In the genomic region with DNA sequence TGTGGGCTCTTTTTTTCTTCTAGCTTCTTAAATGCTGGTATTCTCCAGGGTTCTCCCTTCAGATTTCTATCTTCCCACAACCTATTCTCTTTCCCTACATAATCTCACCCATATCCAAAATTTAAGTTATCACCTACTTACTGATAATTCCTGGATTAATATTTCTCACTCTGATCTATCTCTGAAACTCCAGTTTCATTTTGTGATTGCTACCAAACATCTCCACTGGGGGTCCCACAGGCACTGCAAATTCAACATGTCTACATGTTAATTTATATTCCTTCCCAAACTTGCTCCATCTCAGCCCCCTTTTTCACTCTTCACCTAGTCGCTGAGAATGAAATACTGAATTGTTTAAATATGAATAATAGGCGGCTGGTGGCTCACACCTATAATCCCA, we compare ENCODE assay signal across 10 cellular contexts. TPM values are rescaled to one million over a fixed set of nuclear protein-coding genes. Genes with fewer than 3 reads are reported as not detected.
DNase-seq lines count a peak whose midpoint lies in the region; ATAC-seq and TF ChIP-seq lines count a peak whose summit lies in the region.
"Had no signal": no experiment of that assay in that cellular context is flagged by ENCODE, and none has a peak within 500 bp of the region (broad histone marks: within the 10 kb centered on the region; RNA-seq: fewer than 3 reads in every experiment).

No MANE protein-coding gene starts in this region.

- no peaks in the 10 kb centered on the region for H3K36me3 Mint-ChIP-seq in activated naive CD4-positive, alpha-beta T cell treated with anti-CD3 and anti-CD28 coated beads, Interleukin-2, amount 50 U/mL, for 24 hours
- no peaks in the 10 kb centered on the region for H3K36me3 Mint-ChIP-seq in naive thymus-derived CD8-positive, alpha-beta T cell

- H4K5ac ChIP-seq in IMR-90 (ENCODE audit: low read depth, low read length), result no peak overlapping the region

- no CpG with 5 or more reads among the region's 2 CpGs for WGBS in IMR-90 (ENCODE audit: extremely low coverage in 2 of 2, insufficient read length in 1 of 2), 2 experiments
- WGBS in heart left ventricle, 4 donors, result 82 to 88% (median 84%) methylated on average over 2 of the region's 2 CpGs

- CTCF ChIA-PET in IMR-90 (lab: Yijun Ruan, JAX), result interaction anchor here (1.0 to 1.3 kb wide), 4 partner anchors 68 to 149 kb away, joined by 3 to 4 read pairs (median 4); no protein-coding TSS in a partner anchor

- H3K9ac ChIP-seq in IMR-90 (ENCODE audit: low read depth, low read length), result no peak overlapping the region

- H3K4me3 ChIP-seq in IMR-90 (ENCODE audit: insufficient read depth, low read depth, low read length) (no peak overlapping the region), heart left ventricle (no peak overlapping the region)
- H3K4me3 ChIP-seq: heart right ventricle, ovary had no signal

- TF ChIP-seq POLR2A in IMR-90 (IDR thresholded peaks at IDR 0.05; ENCODE audit: low read depth, low read length) (no peak), heart left ventricle (IDR thresholded peaks at IDR 0.05) (no peak)

- H3K9me3 ChIP-seq in IMR-90 (ENCODE audit: control insufficient read depth, insufficient read depth, low read length), result no peaks in the 10 kb centered on the region
- H3K9me3 ChIP-seq in heart left ventricle, result no peaks in the 10 kb centered on the region
- H3K9me3 ChIP-seq: heart right ventricle, ovary had no signal

- peaks cover 61% of the 10 kb centered on the region for H3K4me1 Mint-ChIP-seq in activated naive CD4-positive, alpha-beta T cell treated with anti-CD3 and anti-CD28 coated beads, Interleukin-2, amount 50 U/mL, for 24 hours
- H3K4me1 Mint-ChIP-seq in naive thymus-derived CD8-positive, alpha-beta T cell, result peaks cover 26 to 61% (median 49%) of the 10 kb centered on the region in 4 donors

- H2BK5ac ChIP-seq in IMR-90 (ENCODE audit: low read depth, low read length, poor library complexity, severe bottlenecking), result no peak overlapping the region

- peak overlapping the region; percentile 88 for H3K27ac Mint-ChIP-seq in activated naive CD4-positive, alpha-beta T cell treated with anti-CD3 and anti-CD28 coated beads, Interleukin-2, amount 50 U/mL, for 24 hours
- peak overlapping the region; percentile 2 to 95 (median 56) for H3K27ac Mint-ChIP-seq in naive thymus-derived CD8-positive, alpha-beta T cell

- ATAC-seq in IMR-90 (ENCODE audit: low read depth), result no peak
- no peak for ATAC-seq in naive thymus-derived CD8-positive, alpha-beta T cell
- ATAC-seq in heart left ventricle, result no peak
- ATAC-seq: heart right ventricle had no signal

- H4K91ac ChIP-seq in IMR-90 (ENCODE audit: insufficient read depth, low read depth, low read length), result no peak overlapping the region

- no peaks in the 10 kb centered on the region for H3K27me3 Mint-ChIP-seq in activated naive CD4-positive, alpha-beta T cell treated with anti-CD3 and anti-CD28 coated beads, Interleukin-2, amount 50 U/mL, for 24 hours
- no peaks in the 10 kb centered on the region for H3K27me3 Mint-ChIP-seq in naive thymus-derived CD8-positive, alpha-beta T cell

- BruUV-seq in IMR-90 (replicated peaks; lab: Mats Ljungman, UMichigan), result no TSS peak

- no peak overlapping the region for H3K4ac ChIP-seq in IMR-90 (ENCODE audit: low read depth, low read length)

- TF ChIP-seq RAD21 in IMR-90 (IDR thresholded peaks at IDR 0.05; ENCODE audit: low read length), result no peak

- no peak overlapping the region for H3K27ac ChIP-seq in IMR-90 (ENCODE audit: insufficient read depth, low read length)
- no peak overlapping the region for H3K27ac ChIP-seq in heart left ventricle
- H3K27ac ChIP-seq: heart right ventricle, ovary had no signal

- DNase-seq in NCI-H1694 (lab: John Stamatoyannopoulos, UW) (peak; percentile 1), NCI-H1694 treated with DMSO at 0.1 percent for 48 hours (lab: John Stamatoyannopoulos, UW) (no peak), IMR-90 (no peak), DMS79 (lab: John Stamatoyannopoulos, UW) (no peak), HUDEP-2 (lab: John Stamatoyannopoulos, UW; ENCODE audit: unreplicated experiment in 76 of 76) (no peak), heart left ventricle (no peak)
- peak in 6 of 10 donors; percentile 11 to 43 (median 28) for DNase-seq in naive thymus-derived CD8-positive, alpha-beta T cell
- DNase-seq: heart right ventricle, ovary had no signal

- H3K56ac ChIP-seq in IMR-90 (ENCODE audit: extremely low read depth, insufficient read depth, low read length), result no peak overlapping the region

- H3K9me1 ChIP-seq in IMR-90 (ENCODE audit: insufficient read depth, low read length), result no peaks in the 10 kb centered on the region

- H3K4me3 Mint-ChIP-seq in activated naive CD4-positive, alpha-beta T cell treated with anti-CD3 and anti-CD28 coated beads, Interleukin-2, amount 50 U/mL, for 24 hours, result peak overlapping the region; percentile 58
- peak overlapping the region in 9 of 10 donors; percentile 50 to 75 (median 65) for H3K4me3 Mint-ChIP-seq in naive thymus-derived CD8-positive, alpha-beta T cell

- no peaks in the 10 kb centered on the region for H3K27me3 ChIP-seq in IMR-90 (ENCODE audit: control insufficient read depth, insufficient read depth, low read length)
- no peaks in the 10 kb centered on the region for H3K27me3 ChIP-seq in heart left ventricle
- H3K27me3 ChIP-seq: heart right ventricle, ovary had no signal

- H2AFZ ChIP-seq in IMR-90 (replicated peaks; ENCODE audit: low read length, poor library complexity), result no peak overlapping the region

- H3K79me1 ChIP-seq in IMR-90 (ENCODE audit: low read depth in 1 of 2, low read length in 2 of 2), result no peaks in the 10 kb centered on the region

- H2BK120ac ChIP-seq in IMR-90 (ENCODE audit: low read depth, low read length), result no peak overlapping the region

- H3K4me1 ChIP-seq in IMR-90 (ENCODE audit: control insufficient read depth, insufficient read depth, low read length) (no peaks in the 10 kb centered on the region), heart left ventricle (peaks cover 0 to 9% (median 2%) of the 10 kb centered on the region in 12 donors)

- H4K20me1 ChIP-seq in IMR-90 (ENCODE audit: insufficient read depth, low read length), result no peaks in the 10 kb centered on the region

- H3K36me3 ChIP-seq in IMR-90 (ENCODE audit: control insufficient read depth, insufficient read depth, low read length) (no peaks in the 10 kb centered on the region), heart left ventricle (no peaks in the 10 kb centered on the region)
- H3K36me3 ChIP-seq: heart right ventricle, ovary had no signal

- H3K23ac ChIP-seq in IMR-90 (ENCODE audit: low read depth, low read length), result no peak overlapping the region

- H2BK15ac ChIP-seq in IMR-90 (ENCODE audit: low read depth, low read length), result no peak overlapping the region

- H3K4me2 ChIP-seq in IMR-90 (ENCODE audit: low read depth, low read length), result no peak overlapping the region

- in situ Hi-C loops in IMR-90 (cut with MboI; ENCODE audit: low sequenced_read_pairs), result loop anchor here (5.0 kb wide), 2 partner anchors 147 to 382 kb away; no protein-coding TSS in a partner anchor

- no peak overlapping the region for H3K18ac ChIP-seq in IMR-90 (ENCODE audit: low read depth, low read length)

- no peak overlapping the region for H3K14ac ChIP-seq in IMR-90 (replicated peaks; ENCODE audit: low read depth, low read length)

- intact Hi-C loops in IMR-90 (cut with micrococcal nuclease), result loop anchor here (5.0 kb wide), 1 partner anchor 68 kb away; no protein-coding TSS in a partner anchor
- intact Hi-C loops in heart left ventricle (cut with DNase I), result loop anchor here in 7 of 10 donors (5.0 to 10.0 kb wide), 4 partner anchors 50 to 382 kb away; no protein-coding TSS in a partner anchor

- H4K8ac ChIP-seq in IMR-90 (ENCODE audit: low read depth in 2 of 2, low read length in 2 of 2), result no peak overlapping the region

- POLR2A ChIA-PET in IMR-90 (lab: Charles Lee; ENCODE audit: unreplicated experiment), result no interaction called here
- POLR2A ChIA-PET in naive thymus-derived CD8-positive, alpha-beta T cell (lab: Charles Lee), result interaction anchor here (0.7 to 2.3 kb wide), 5 partner anchors 67 to 347 kb away, joined by 3 to 12 read pairs (median 4); a partner anchor contains a TSS

- no peak overlapping the region for H2BK20ac ChIP-seq in IMR-90 (ENCODE audit: low read depth, low read length)

- peak; percentile 19; the same call in 1 of the 2 replicates for TF ChIP-seq CTCF in IMR-90 (conservative IDR thresholded peaks at IDR 0.05; ENCODE audit: low read depth, low read length)
- peak in 3 of 12 donors; percentile 15 to 24 (median 21) for TF ChIP-seq CTCF in heart left ventricle (IDR thresholded peaks at IDR 0.05)

- no peak overlapping the region for H2AK5ac ChIP-seq in IMR-90 (ENCODE audit: low read depth, low read length)

- H2AK9ac ChIP-seq in IMR-90 (replicated peaks; ENCODE audit: low read depth, low read length, poor library complexity), result no peak overlapping the region

- H3K9me3 Mint-ChIP-seq in activated naive CD4-positive, alpha-beta T cell treated with anti-CD3 and anti-CD28 coated beads, Interleukin-2, amount 50 U/mL, for 24 hours, result no peaks in the 10 kb centered on the region
- H3K9me3 Mint-ChIP-seq in naive thymus-derived CD8-positive, alpha-beta T cell, result no peaks in the 10 kb centered on the region

- dilution Hi-C loops in IMR-90 (cut with HindIII; ENCODE audit: low sequenced_read_pairs, unreplicated experiment), result no loop called here

TF ChIP-seq in IMR-90, 13 proteins besides CTCF, POLR2A, EP300 and RAD21 (continues in another document):
- no peak for TF ChIP-seq RFX5 (IDR thresholded peaks at IDR 0.05; ENCODE audit: low read depth, low read length)
- no peak for TF ChIP-seq MXI1 (IDR thresholded peaks at IDR 0.05; ENCODE audit: borderline replicate concordance, low read depth, low read length)
- TF ChIP-seq CHD1 (IDR thresholded peaks at IDR 0.05; ENCODE audit: low read depth, low read length), result no peak

RNA-seq across cellular contexts. Expression of a gene that starts 9.9 kb away (rescaled TPM):
- total RNA-seq in IMR-90 (2012; rRNA removed), result not detected in 2 replicates
- polyA plus RNA-seq in IMR-90 (2012; rRNA removed), result not detected in 2 replicates
- not detected in 2 replicates for polyA plus RNA-seq in IMR-90 (2012; cell fraction: cytosol; rRNA removed)
- not detected in 2 replicates for polyA plus RNA-seq in IMR-90 (2012; cell fraction: nucleus; rRNA removed; ENCODE audit: low replicate concordance)
- not detected for total RNA-seq in naive thymus-derived CD8-positive, alpha-beta T cell
- polyA plus RNA-seq in naive thymus-derived CD8-positive, alpha-beta T cell, result not detected
- not detected for total RNA-seq in heart left ventricle
- not detected for polyA plus RNA-seq in heart left ventricle
- total RNA-seq: heart right ventricle had no signal
- polyA plus RNA-seq: heart right ventricle had no signal

RNA-seq across cellular contexts. Expression of a gene that starts 21.6 kb away (rescaled TPM):
- total RNA-seq in IMR-90 (2012; rRNA removed), result not detected in 2 replicates
- polyA plus RNA-seq in IMR-90 (2012; rRNA removed), result not detected in 2 replicates
- polyA plus RNA-seq in IMR-90 (2012; cell fraction: cytosol; rRNA removed), result not detected in 2 replicates
- not detected in 2 replicates for polyA plus RNA-seq in IMR-90 (2012; cell fraction: nucleus; rRNA removed; ENCODE audit: low replicate concordance)
- total RNA-seq in naive thymus-derived CD8-positive, alpha-beta T cell, result not detected
- not detected for polyA plus RNA-seq in naive thymus-derived CD8-positive, alpha-beta T cell
- not detected for total RNA-seq in heart left ventricle
- not detected for polyA plus RNA-seq in heart left ventricle
- total RNA-seq: heart right ventricle, ovary had no signal
- polyA plus RNA-seq: heart right ventricle had no signal

Comparison
In these comparisons a context has a peak if more than half of its experiments do, and no peak if none do; other contexts are left out.
1. DNase-seq: peak in NCI-H1694 (single experiment) and naive thymus-derived CD8-positive, alpha-beta T cell (6 of 10); none in NCI-H1694 treated with DMSO at 0.1 percent for 48 hours (single experiment), IMR-90 (single experiment), DMS79 (single experiment), HUDEP-2 (0 of 76) and heart left ventricle (0 of 5).